8 cellular contexts compared by ENCODE assay signal in the genomic region with DNA sequence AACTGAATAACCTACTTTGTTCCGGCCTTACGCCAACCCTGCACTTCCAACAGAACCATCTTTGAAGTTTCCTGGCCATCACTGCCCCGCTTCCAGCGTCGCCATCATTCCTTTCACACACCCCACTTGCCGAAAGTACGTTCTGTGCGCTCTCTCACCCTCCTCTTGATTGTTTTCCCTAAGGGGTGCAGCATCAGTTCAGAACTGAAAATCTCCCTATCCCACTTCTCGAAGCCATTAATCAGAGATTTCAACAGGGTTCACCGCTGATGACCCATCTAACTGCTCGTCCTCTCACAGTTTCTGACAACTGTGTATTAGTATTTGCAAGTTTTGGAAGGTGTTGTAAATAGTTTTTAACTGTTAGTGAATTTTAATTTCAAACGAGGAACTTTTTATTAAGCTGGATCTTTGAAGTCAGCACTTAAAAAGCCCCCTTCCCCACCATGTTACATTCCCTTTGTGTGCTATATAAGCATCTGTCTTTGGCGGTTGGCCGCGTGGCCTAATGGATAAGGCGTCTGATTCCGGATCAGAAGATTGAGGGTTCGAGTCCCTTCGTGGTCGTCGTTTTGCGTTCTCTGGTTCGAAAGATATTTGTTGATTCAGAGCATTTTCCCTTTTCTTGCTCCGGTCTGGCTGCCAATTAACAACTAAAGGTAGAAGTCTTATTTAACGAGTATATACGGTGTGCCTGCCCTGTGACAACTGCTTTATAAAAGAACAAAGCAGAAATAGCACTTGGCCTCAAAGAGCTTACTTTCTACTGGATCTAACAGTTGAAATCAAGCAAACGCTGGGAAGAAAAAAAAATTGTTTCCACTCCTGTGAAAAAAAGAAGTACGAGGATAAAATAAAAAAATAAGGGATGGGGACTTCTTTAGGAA. TPM values are rescaled to one million over a fixed set of nuclear protein-coding genes. Genes with fewer than 3 reads are reported as not detected.
DNase-seq lines count a peak whose midpoint lies in the region; ATAC-seq and TF ChIP-seq lines count a peak whose summit lies in the region.

No MANE protein-coding gene starts in this region.

- 2 to 3% methylated on average over 12 to 28 of the region's 28 CpGs for WGBS in gastroesophageal sphincter (ENCODE audit: low coverage in 1 of 2), 2 donors
- WGBS in thymus, result 9% methylated on average over 28 of the region's 28 CpGs

- H3K27me3 ChIP-seq in CD4-positive, alpha-beta T cell (ENCODE audit: control insufficient read depth, insufficient read depth, low read length), result no peaks in the 10 kb centered on the region
- H3K27me3 ChIP-seq in Panc1 (ENCODE audit: control insufficient read depth, insufficient read depth, low read length) (no peaks in the 10 kb centered on the region; the same call in 1 of the 2 replicates), gastroesophageal sphincter (peaks cover 25% of the 10 kb centered on the region), neural progenitor cell (no peaks in the 10 kb centered on the region), thymus (ENCODE audit: control insufficient read depth, insufficient read depth) (no peaks in the 10 kb centered on the region)

- CTCF ChIA-PET in CD4-positive, alpha-beta T cell (lab: Charles Lee), result interaction anchor here (0.9 to 1.1 kb wide), 3 partner anchors 10 to 43 kb away, joined by 3 read pairs; no protein-coding TSS in a partner anchor
- CTCF ChIA-PET in Panc1 (lab: Charles Lee), result interaction anchor here (0.6 to 1.0 kb wide), 2 partner anchors 44 to 1035 kb away, joined by 3 read pairs; no protein-coding TSS in a partner anchor

- TF ChIP-seq CTCF in CD4-positive, alpha-beta T cell (IDR thresholded peaks at IDR 0.05), result no peak
- TF ChIP-seq CTCF in Panc1 (IDR thresholded peaks at IDR 0.05) (no peak), gastroesophageal sphincter (IDR thresholded peaks at IDR 0.05) (no peak), neural progenitor cell (IDR thresholded peaks at IDR 0.05) (no peak)

- intact Hi-C loops in CD4-positive, alpha-beta T cell (cut with DNase I, micrococcal nuclease), result no loop called here
- intact Hi-C loops in Panc1 (cut with micrococcal nuclease; ENCODE audit: unreplicated experiment), result no loop called here

- in situ Hi-C loops in Panc1 (cut with HindIII; ENCODE audit: low pct_unique_long_range_greater_than_20kb, low sequenced_read_pairs), result no loop called here

- BruUV-seq in Panc1 (replicated peaks; lab: Mats Ljungman, UMichigan), result no TSS peak

- H3K9me3 ChIP-seq in CD4-positive, alpha-beta T cell (ENCODE audit: control insufficient read depth, low read length), result no peaks in the 10 kb centered on the region
- no peaks in the 10 kb centered on the region for H3K9me3 ChIP-seq in Panc1 (ENCODE audit: control insufficient read depth, insufficient read depth, low read depth, low read length)
- H3K9me3 ChIP-seq in gastroesophageal sphincter, result peaks cover 0 to 8% (median 0%) of the 10 kb centered on the region in 3 donors
- no peaks in the 10 kb centered on the region for H3K9me3 ChIP-seq in neural progenitor cell (ENCODE audit: low read depth)
- H3K9me3 ChIP-seq in thymus (ENCODE audit: control insufficient read depth), result peaks cover 2% of the 10 kb centered on the region

- H3K4me2 ChIP-seq in neural progenitor cell, result peak overlapping the region; percentile 88

- POLR2A ChIA-PET in CD4-positive, alpha-beta T cell (lab: Charles Lee), result interaction anchor here (0.6 to 8.1 kb wide), 5 partner anchors 11 to 1753 kb away, joined by 3 to 154 read pairs (median 8); a partner anchor contains a TSS
- POLR2A ChIA-PET in Panc1 (lab: Charles Lee), result interaction anchor here (0.6 kb wide), 2 partner anchors 10 to 1006 kb away, joined by 3 read pairs; no protein-coding TSS in a partner anchor

- no peaks in the 10 kb centered on the region for H3K79me2 ChIP-seq in neural progenitor cell (ENCODE audit: low read depth)

- peaks cover 39% of the 10 kb centered on the region for H3K4me1 Mint-ChIP-seq in CD4-positive, alpha-beta T cell (ENCODE audit: low read depth)
- peaks cover 14% of the 10 kb centered on the region for H3K4me1 Mint-ChIP-seq in neural progenitor cell

- no peak for TF ChIP-seq POLR2A in gastroesophageal sphincter (IDR thresholded peaks at IDR 0.05)

- H3F3A ChIP-seq in neural progenitor cell (ENCODE audit: low read depth), result peaks cover 4% of the 10 kb centered on the region

- no peak overlapping the region for H3K27ac ChIP-seq in CD4-positive, alpha-beta T cell (ENCODE audit: low read depth, low read length)
- H3K27ac ChIP-seq in Panc1 (ENCODE audit: low read length), result peak overlapping the region; percentile 41
- peak overlapping the region in 2 of 4 donors; percentile 19 to 43 for H3K27ac ChIP-seq in gastroesophageal sphincter
- H3K27ac ChIP-seq in neural progenitor cell, result no peak overlapping the region
- H3K27ac ChIP-seq in thymus (ENCODE audit: low read depth), result no peak overlapping the region

- H2AFZ ChIP-seq in neural progenitor cell (replicated peaks), result peak overlapping the region; percentile 100

- H4K20me1 ChIP-seq in neural progenitor cell (ENCODE audit: low read depth), result no peaks in the 10 kb centered on the region

- peak overlapping the region; percentile 55 to 83 for H3K4me3 ChIP-seq in Panc1 (ENCODE audit: low read depth in 2 of 2, low read length in 2 of 2)
- H3K4me3 ChIP-seq in gastroesophageal sphincter, result peak overlapping the region; percentile 57 to 59
- H3K4me3 ChIP-seq in neural progenitor cell, result peak overlapping the region; percentile 72
- peak overlapping the region; percentile 44 for H3K4me3 ChIP-seq in thymus (ENCODE audit: low read length)

- H3K27me3 Mint-ChIP-seq in CD4-positive, alpha-beta T cell, result peaks cover 7% of the 10 kb centered on the region
- H3K27me3 Mint-ChIP-seq in neural progenitor cell (ENCODE audit: insufficient read depth, low read depth), result peaks cover 15% of the 10 kb centered on the region

- peak overlapping the region; percentile 29 for H3K9ac ChIP-seq in neural progenitor cell

- peak overlapping the region; percentile 81 for H3K27ac Mint-ChIP-seq in CD4-positive, alpha-beta T cell
- peak overlapping the region; percentile 94 for H3K27ac Mint-ChIP-seq in neural progenitor cell

- DNase-seq in CD4-positive, alpha-beta T cell, result peak in 9 of 10 experiments; percentile 27 to 58 (median 36)
- DNase-seq in HT-29 (ENCODE audit: low spot score), result peak; percentile 91
- no peak for DNase-seq in Panc1 (ENCODE audit: low read depth, low spot score)
- peak; percentile 65 for DNase-seq in activated naive CD4-positive, alpha-beta T cell treated with anti-CD3 and anti-CD28 coated beads, Interleukin-2, amount 50 U/mL, for 16 hours
- peak; percentile 78 for DNase-seq in neural progenitor cell (ENCODE audit: low spot score)

- H3K36me3 ChIP-seq in Panc1 (ENCODE audit: control insufficient read depth, insufficient read depth, low read length), result no peaks in the 10 kb centered on the region
- no peaks in the 10 kb centered on the region for H3K36me3 ChIP-seq in gastroesophageal sphincter
- H3K36me3 ChIP-seq in neural progenitor cell, result no peaks in the 10 kb centered on the region
- H3K36me3 ChIP-seq in thymus (ENCODE audit: control insufficient read depth, insufficient read depth), result no peaks in the 10 kb centered on the region

- peaks cover 5% of the 10 kb centered on the region; the same call in 1 of the 2 replicates for H3K4me1 ChIP-seq in Panc1 (ENCODE audit: control insufficient read depth, insufficient read depth, low read length)
- H3K4me1 ChIP-seq in gastroesophageal sphincter, result peaks cover 0 to 6% (median 0%) of the 10 kb centered on the region in 3 donors
- no peaks in the 10 kb centered on the region for H3K4me1 ChIP-seq in neural progenitor cell
- H3K4me1 ChIP-seq in thymus (ENCODE audit: control insufficient read depth, insufficient read depth, low read length), result peaks cover 25% of the 10 kb centered on the region

- peaks cover 10% of the 10 kb centered on the region for H3K36me3 Mint-ChIP-seq in CD4-positive, alpha-beta T cell (ENCODE audit: low read depth)
- H3K36me3 Mint-ChIP-seq in neural progenitor cell, result peaks cover 6% of the 10 kb centered on the region

- peak overlapping the region; percentile 77 for H3K4me3 Mint-ChIP-seq in CD4-positive, alpha-beta T cell
- H3K4me3 Mint-ChIP-seq in neural progenitor cell, result peak overlapping the region; percentile 87

- no peak for ATAC-seq in CD4-positive, alpha-beta T cell (ENCODE audit: poor library complexity)
- ATAC-seq in Panc1 (peak; percentile 87), gastroesophageal sphincter (peak; percentile 71), HG02610 (IDR thresholded peaks at IDR 0.05; ENCODE audit: unreplicated experiment) (no peak)

- H3K9me3 Mint-ChIP-seq in CD4-positive, alpha-beta T cell, result peaks cover 4% of the 10 kb centered on the region
- peaks cover 11% of the 10 kb centered on the region for H3K9me3 Mint-ChIP-seq in neural progenitor cell

- no peak for TF ChIP-seq EP300 in gastroesophageal sphincter (IDR thresholded peaks at IDR 0.05)

RNA-seq across cellular contexts. Expression of a gene that starts 42.6 kb away (rescaled TPM):
- 10 to 100 TPM; 11.5 to 13.2 TPM for total RNA-seq in CD4-positive, alpha-beta T cell
- total RNA-seq in HT-29 (2014; rRNA removed; shearing (Covaris generic)), result 68.4 and 76.3 TPM in 2 replicates
- total RNA-seq in Panc1 (2021; ENCODE audit: unreplicated experiment), result 53.0 TPM
- polyA plus RNA-seq in Panc1 (2012; ENCODE audit: insufficient read length), result 42.6 TPM
- total RNA-seq in gastroesophageal sphincter, result 10 to 100 TPM; 36.0 to 55.1 (median 37.4) TPM
- 69.0 and 94.5 TPM in 2 replicates for total RNA-seq in neural progenitor cell (ENCODE audit: low replicate concordance)
- polyA plus RNA-seq in thymus, result 67.9 TPM

Comparison
In these comparisons a context has a peak if more than half of its experiments do, and no peak if none do; other contexts are left out.
1. ATAC-seq: peak in Panc1 (single experiment) and gastroesophageal sphincter (single experiment); none in CD4-positive, alpha-beta T cell (single experiment) and HG02610 (single experiment).
2. Peak in every context shown above with its lines, with median percentiles within 50 percentile points of each other: H3K4me3 ChIP-seq.